ENCODE assay signal across 8 cellular contexts in the genomic region with DNA sequence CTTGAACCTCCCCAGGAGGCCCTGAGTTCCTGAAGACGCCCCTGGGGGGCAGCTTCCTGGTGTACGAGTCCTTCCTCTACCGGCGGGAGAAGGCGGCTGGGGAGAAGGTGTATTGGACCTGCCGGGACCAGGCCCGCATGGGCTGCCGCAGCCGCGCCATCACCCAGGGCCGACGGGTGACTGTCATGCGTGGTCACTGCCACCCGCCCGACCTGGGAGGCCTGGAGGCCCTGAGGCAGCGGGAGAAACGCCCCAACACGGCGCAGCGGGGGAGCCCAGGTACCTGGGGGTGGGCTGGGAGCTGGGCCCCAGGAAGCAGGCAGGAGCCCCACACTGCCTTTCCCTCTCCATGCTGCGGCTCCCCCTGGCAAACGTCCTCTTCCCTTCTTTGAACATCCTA. TPM values are rescaled to one million over a fixed set of nuclear protein-coding genes. Genes with fewer than 3 reads are reported as not detected.
"Had no signal": no experiment of that assay in that cellular context is flagged by ENCODE, and none has a peak within 500 bp of the region (broad histone marks: within the 10 kb centered on the region; RNA-seq: fewer than 3 reads in every experiment).

No MANE protein-coding gene starts in this region.

- H3K27ac Mint-ChIP-seq: HFFc6 had no signal

- H2AFZ ChIP-seq: GM23248 had no signal

- H3K4me3 Mint-ChIP-seq: H9, HFFc6 had no signal

- H3K9me3 Mint-ChIP-seq: H9, HFFc6 had no signal

- DNase-seq: GM23248, GOT3, H9, HCEC 1CT, HFFc6, IMR-90, KG1 had no signal

- H3K27ac ChIP-seq: GM23248 had no signal

- H3K9ac ChIP-seq: GM23248 had no signal

- ATAC-seq: K562 had no signal

- H3K4me3 ChIP-seq: GM23248, K562 had no signal

RNA-seq across cellular contexts. Expression of a gene that starts 30.4 kb away (rescaled TPM):
- total RNA-seq: GM23248, HFFc6, IMR-90 had no signal
- polyA plus RNA-seq: GM23248 had no signal
